ENCODE assay signal across 9 cellular contexts in genomic region chr13:101149735-101150380, GRCh38.
A peak's percentile ranks its signal among the peaks of the same experiment; 100 is the strongest.
DNase-seq lines count a peak whose midpoint lies in the region; ATAC-seq and TF ChIP-seq lines count a peak whose summit lies in the region.
"Had no signal": no experiment of that assay in that cellular context is flagged by ENCODE, and none has a peak within 500 bp of the region (broad histone marks: within the 10 kb centered on the region; RNA-seq: fewer than 3 reads in every experiment).

No MANE protein-coding gene starts in this region.

- 34% methylated on average over 9 of the region's 9 CpGs for WGBS in hepatocyte (ENCODE audit: low lambda C conversion rate, missing lambda C conversion rate)
- WGBS in thyroid gland, 2 donors: 53 to 55% methylated on average over 9 of the region's 9 CpGs

- H3K4me3 ChIP-seq in A673 (ENCODE audit: low read depth, low read length, poor library complexity, severe bottlenecking) (no peak overlapping the region), GM12875 (ENCODE audit: low read depth, low read length) (no peak overlapping the region), hepatocyte (no peak overlapping the region), thyroid gland (replicated peaks in 1 of 3) (no peak overlapping the region)

- DNase-seq in A673 (ENCODE audit: low spot score) (peak; percentile 66), RPMI7951 (ENCODE audit: low read depth) (peak; percentile 52), hepatocyte (ENCODE audit: low spot score) (peak; percentile 7), T-helper 2 cell (no peak), mucosa of gallbladder (ENCODE audit: low spot score) (no peak), thyroid gland (no peak)
- DNase-seq: effector CD8-positive, alpha-beta T cell had no signal

- no peak for TF ChIP-seq POLR2A in thyroid gland (IDR thresholded peaks at IDR 0.05)

- ATAC-seq in GM19351 (IDR thresholded peaks at IDR 0.05; ENCODE audit: unreplicated experiment): no peak

- TF ChIP-seq CTCF in A673 (conservative IDR thresholded peaks at IDR 0.05; ENCODE audit: low read depth, low read length) (peak; percentile 60), GM12875 (IDR thresholded peaks at IDR 0.05; ENCODE audit: borderline replicate concordance, insufficient read depth, low read depth, low read length) (0 out of 2 replicates have a peak, but pooled peaks have one; percentile 5), hepatocyte (IDR thresholded peaks at IDR 0.05; ENCODE audit: poor library complexity) (peak; percentile 47), thyroid gland (IDR thresholded peaks at IDR 0.05) (no peak)

- H3K4me1 ChIP-seq in A673 (ENCODE audit: insufficient read depth, low read length, poor library complexity, severe bottlenecking): no peaks in the 10 kb centered on the region
- peaks cover 4% of the 10 kb centered on the region for H3K4me1 ChIP-seq in hepatocyte (ENCODE audit: insufficient read depth)
- peaks cover 11 to 30% of the 10 kb centered on the region in 2 donors for H3K4me1 ChIP-seq in thyroid gland

- no peaks in the 10 kb centered on the region for H3K27me3 ChIP-seq in A673 (replicated peaks; ENCODE audit: insufficient read depth, low read depth, low read length, poor library complexity)
- H3K27me3 ChIP-seq in hepatocyte: peaks cover 12% of the 10 kb centered on the region
- no peaks in the 10 kb centered on the region for H3K27me3 ChIP-seq in thyroid gland

- H3K36me3 ChIP-seq in A673 (ENCODE audit: insufficient read depth, low read length, poor library complexity, severe bottlenecking) (no peaks in the 10 kb centered on the region), hepatocyte (replicated peaks; ENCODE audit: insufficient read depth, low read depth) (no peaks in the 10 kb centered on the region), thyroid gland (no peaks in the 10 kb centered on the region)

- BruUV-seq in A673 (replicated peaks; lab: Mats Ljungman, UMichigan): no TSS peak

- no peak overlapping the region for H3K4me2 ChIP-seq in hepatocyte

- CTCF ChIA-PET in A673 (lab: Charles Lee): interaction anchor here (0.6 to 1.0 kb wide), 3 partner anchors 149 to 770 kb away, joined by 3 to 5 read pairs (median 3); no protein-coding TSS in a partner anchor

- H4K20me1 ChIP-seq in hepatocyte (ENCODE audit: insufficient read depth, poor library complexity, severe bottlenecking): no peaks in the 10 kb centered on the region

- H3K27ac ChIP-seq in A673 (ENCODE audit: low read depth, low read length, poor library complexity, severe bottlenecking): no peak overlapping the region
- H3K27ac ChIP-seq in hepatocyte: no peak overlapping the region
- no peak overlapping the region for H3K27ac ChIP-seq in thyroid gland

- H3K9me2 ChIP-seq in hepatocyte (replicated peaks; ENCODE audit: insufficient read depth): no peaks in the 10 kb centered on the region

- intact Hi-C loops in A673 (cut with micrococcal nuclease; ENCODE audit: unreplicated experiment) (loop anchor here (2.0 to 5.0 kb wide), 5 partner anchors 141 to 1407 kb away; no protein-coding TSS in a partner anchor), thyroid gland (cut with DNase I) (loop anchor here (10.0 kb wide), 1 partner anchor 615 kb away; no protein-coding TSS in a partner anchor)

- no peak overlapping the region for H2AFZ ChIP-seq in hepatocyte

- H3K9me3 ChIP-seq in A673 (ENCODE audit: low read depth, low read length, poor library complexity, severe bottlenecking): no peaks in the 10 kb centered on the region
- no peaks in the 10 kb centered on the region for H3K9me3 ChIP-seq in hepatocyte (ENCODE audit: low read depth)
- H3K9me3 ChIP-seq in thyroid gland: no peaks in the 10 kb centered on the region

- POLR2A ChIA-PET in A673 (lab: Charles Lee; ENCODE audit: low non-redundant PET): no interaction called here

- no peaks in the 10 kb centered on the region for H3K79me2 ChIP-seq in hepatocyte

Comparison
In these comparisons a context has a peak if more than half of its experiments do, and no peak if none do; other contexts are left out.
1. DNase-seq: peak in A673 (single experiment), RPMI7951 (single experiment) and hepatocyte (single experiment); none in T-helper 2 cell (0 of 5), mucosa of gallbladder (single experiment) and thyroid gland (0 of 2).
2. CTCF ChIP-seq: peak in A673 (single experiment), GM12875 (single experiment) and hepatocyte (single experiment); none in thyroid gland (0 of 6).